9 cellular contexts compared by ENCODE assay signal in genomic region chr14:95463173-95463901, GRCh38. TPM values are rescaled to one million over a fixed set of nuclear protein-coding genes. Genes with fewer than 3 reads are reported as not detected.
DNase-seq lines count a peak whose midpoint lies in the region; ATAC-seq and TF ChIP-seq lines count a peak whose summit lies in the region.
"Had no signal": no experiment of that assay in that cellular context is flagged by ENCODE, and none has a peak within 500 bp of the region (broad histone marks: within the 10 kb centered on the region; RNA-seq: fewer than 3 reads in every experiment).

No MANE protein-coding gene starts in this region.

- H3K79me2 ChIP-seq in Karpas-422 (ENCODE audit: low read length): no peaks in the 10 kb centered on the region

- no peak overlapping the region for H3K9ac ChIP-seq in Karpas-422 (ENCODE audit: low read length)

- DNase-seq in DMS153 (lab: John Stamatoyannopoulos, UW) (peak; percentile 95), NCI-H2107 treated with DMSO at 0.1 percent for 48 hours (lab: John Stamatoyannopoulos, UW; ENCODE audit: unreplicated experiment) (peak; percentile 98), left lobe of liver (ENCODE audit: low spot score) (no peak), Karpas-422 (no peak), esophagus squamous epithelium (lab: John Stamatoyannopoulos, UW) (no peak), esophagus muscularis mucosa (ENCODE audit: extremely low spot score) (no peak), NCI-H524 (lab: John Stamatoyannopoulos, UW) (no peak)
- DNase-seq in activated CD8-positive, alpha-beta memory T cell treated with anti-CD3 and anti-CD28 coated beads, Interleukin-2, amount 50 U/mL, for 1 hour (ENCODE audit: extremely low read depth): peak; percentile 19
- DNase-seq: foreskin fibroblast had no signal

- H3K27me3 ChIP-seq in Karpas-422 (ENCODE audit: low read length) (no peaks in the 10 kb centered on the region), esophagus squamous epithelium (peaks cover 0 to 18% (median 0%) of the 10 kb centered on the region in 4 donors), esophagus muscularis mucosa (peaks cover 0 to 45% (median 0%) of the 10 kb centered on the region in 4 donors)

- intact Hi-C loops in esophagus squamous epithelium (cut with DNase I): no loop called here
- intact Hi-C loops in esophagus muscularis mucosa (cut with DNase I): no loop called here

- no peak for TF ChIP-seq EP300 in esophagus muscularis mucosa (IDR thresholded peaks at IDR 0.05)

- H3K4me1 ChIP-seq in Karpas-422 (ENCODE audit: low read length): peaks cover 7% of the 10 kb centered on the region; the same call in 1 of the 2 replicates
- H3K4me1 ChIP-seq in esophagus squamous epithelium: peaks cover 9 to 26% (median 10%) of the 10 kb centered on the region in 3 donors
- H3K4me1 ChIP-seq in esophagus muscularis mucosa: peaks cover 35 to 48% (median 35%) of the 10 kb centered on the region in 4 donors

- no peaks in the 10 kb centered on the region for H4K20me1 ChIP-seq in Karpas-422 (ENCODE audit: insufficient read depth, low read depth, low read length)

- H3K36me3 ChIP-seq in Karpas-422 (ENCODE audit: insufficient read depth, low read length) (no peaks in the 10 kb centered on the region), esophagus squamous epithelium (peaks cover 0 to 48% (median 0%) of the 10 kb centered on the region in 3 donors), esophagus muscularis mucosa (peaks cover 0 to 28% (median 13%) of the 10 kb centered on the region in 4 donors)

- WGBS in esophagus squamous epithelium, 2 donors: 56 to 66% methylated on average over 6 to 7 of the region's 9 CpGs
- WGBS in esophagus muscularis mucosa: 60% methylated on average over 7 of the region's 9 CpGs

- H3K27ac ChIP-seq in Karpas-422 (ENCODE audit: low read length) (no peak overlapping the region), esophagus squamous epithelium (peak overlapping the region in 1 of 4 donors; percentile 13), esophagus muscularis mucosa (replicated peaks in 1 of 4) (no peak overlapping the region)

- peak; percentile 49 for ATAC-seq in left lobe of liver

- no peak overlapping the region for H3K4me3 ChIP-seq in Karpas-422 (ENCODE audit: low read length)
- no peak overlapping the region for H3K4me3 ChIP-seq in esophagus squamous epithelium
- H3K4me3 ChIP-seq in esophagus muscularis mucosa: no peak overlapping the region

- H3K9me3 ChIP-seq in Karpas-422 (ENCODE audit: low read length) (no peaks in the 10 kb centered on the region), esophagus squamous epithelium (no peaks in the 10 kb centered on the region), esophagus muscularis mucosa (no peaks in the 10 kb centered on the region)

- H3K4me2 ChIP-seq in Karpas-422 (ENCODE audit: low read depth, low read length, poor library complexity, severe bottlenecking): no peak overlapping the region

- TF ChIP-seq CTCF in esophagus squamous epithelium (IDR thresholded peaks at IDR 0.05) (no peak), esophagus muscularis mucosa (IDR thresholded peaks at IDR 0.05) (no peak)

- H3K9me2 ChIP-seq in Karpas-422 (replicated peaks; ENCODE audit: insufficient read depth, low read length): no peaks in the 10 kb centered on the region

- no peak overlapping the region for H2AFZ ChIP-seq in Karpas-422 (ENCODE audit: low read length)

- TF ChIP-seq POLR2A in esophagus squamous epithelium (IDR thresholded peaks at IDR 0.05) (no peak), esophagus muscularis mucosa (IDR thresholded peaks at IDR 0.05; ENCODE audit: low read depth) (no peak)

RNA-seq across cellular contexts. Expression of gene SYNE3, which starts 53.1 kb away (rescaled TPM):
- total RNA-seq in left lobe of liver (13.6 TPM), esophagus squamous epithelium (10 to 100 TPM in 1 of 4 donors, 1 to 10 TPM in 3; 1.5 to 11.6 (median 5.5) TPM), esophagus muscularis mucosa (10 to 100 TPM; 14.4 to 18.7 (median 16.6) TPM)
- total RNA-seq in Karpas-422 (2014; rRNA removed; shearing (Covaris generic); ENCODE audit: low replicate concordance): 1.8 and 3.3 TPM in 2 replicates

Comparison
In these comparisons a context has a peak if more than half of its experiments do, and no peak if none do; other contexts are left out.
1. DNase-seq: peak in DMS153 (single experiment), NCI-H2107 treated with DMSO at 0.1 percent for 48 hours (single experiment) and activated CD8-positive, alpha-beta memory T cell treated with anti-CD3 and anti-CD28 coated beads, Interleukin-2, amount 50 U/mL, for 1 hour (single experiment); none in left lobe of liver (single experiment), Karpas-422 (single experiment), esophagus squamous epithelium (single experiment), esophagus muscularis mucosa (single experiment) and NCI-H524 (0 of 2).